9 cellular contexts compared by ENCODE assay signal in the genomic region with DNA sequence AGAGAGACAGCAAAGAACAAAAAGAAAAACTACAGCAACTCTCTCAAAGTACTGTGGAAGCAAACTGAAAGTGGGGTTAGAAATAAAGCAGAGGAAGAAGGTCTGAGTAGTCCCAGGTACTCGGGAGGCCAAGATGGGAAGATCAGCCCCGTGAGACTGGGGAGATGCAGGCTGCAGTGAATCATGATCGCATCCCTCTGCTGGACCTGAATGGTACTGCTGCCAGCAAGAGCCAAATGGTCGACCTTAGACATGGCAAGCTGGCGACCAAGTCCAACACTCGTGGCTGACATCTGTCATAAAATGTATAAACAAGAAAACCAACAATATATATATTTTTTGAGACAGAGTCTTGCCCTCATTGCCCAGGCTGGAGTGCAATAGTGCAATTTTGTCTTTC. TPM values are rescaled to one million over a fixed set of nuclear protein-coding genes. Genes with fewer than 3 reads are reported as not detected.
DNase-seq lines count a peak whose midpoint lies in the region; ATAC-seq and TF ChIP-seq lines count a peak whose summit lies in the region.
"Had no signal": no experiment of that assay in that cellular context is flagged by ENCODE, and none has a peak within 500 bp of the region (broad histone marks: within the 10 kb centered on the region; RNA-seq: fewer than 3 reads in every experiment).

No MANE protein-coding gene starts in this region.

- H2BK5ac ChIP-seq in neuronal stem cell (ENCODE audit: low read length), result no peak overlapping the region

- TF ChIP-seq CTCF in colonic mucosa (IDR thresholded peaks at IDR 0.05) (peak; percentile 51), mesothelial cell of epicardium (IDR thresholded peaks at IDR 0.05; ENCODE audit: unreplicated experiment) (peak; percentile 47)

- H3K4ac ChIP-seq in neuronal stem cell (ENCODE audit: low read length), result no peak overlapping the region

- H3K4me1 Mint-ChIP-seq in mesothelial cell of epicardium, result no peaks in the 10 kb centered on the region
- H3K4me1 Mint-ChIP-seq in stimulated activated memory B cell treated with anti-CD40 and anti-IgM and Interleukin-4, amounts not matched to agents 10 μg/mL and 1 μg/mL and 100 μg/mL, for 72 hours, result peaks cover 20% of the 10 kb centered on the region

- DNase-seq in DMS53 (lab: John Stamatoyannopoulos, UW) (peak; percentile 80), colonic mucosa (peak; percentile 53), mesothelial cell of epicardium (ENCODE audit: low spot score in 2 of 2, unreplicated experiment in 2 of 2) (no peak), neuronal stem cell (ENCODE audit: low spot score) (no peak)
- DNase-seq in activated CD4-positive, CD25-positive, alpha-beta regulatory T cell (lab: John Stamatoyannopoulos, UW), result peak; percentile 17 to 49 (median 26)

- H2BK15ac ChIP-seq in neuronal stem cell (ENCODE audit: low read length), result no peak overlapping the region

- H3K27ac Mint-ChIP-seq in mesothelial cell of epicardium, result no peak overlapping the region
- H3K27ac Mint-ChIP-seq in stimulated activated memory B cell treated with anti-CD40 and anti-IgM and Interleukin-4, amounts not matched to agents 10 μg/mL and 1 μg/mL and 100 μg/mL, for 72 hours, result no peak overlapping the region
- H3K27ac Mint-ChIP-seq: T-helper 1 cell treated with Interleukin-12 subunit alpha and Interleukin-12 subunit beta and Interleukin-4 antibody, amounts not matched to agents 30 μg/mL and 1 μg/mL, for 36 hours had no signal

- H2AFZ ChIP-seq in neuronal stem cell (ENCODE audit: low read length), result no peak overlapping the region

- H3K9me3 ChIP-seq in colonic mucosa (no peaks in the 10 kb centered on the region), neuronal stem cell (replicated peaks in 1 of 2; ENCODE audit: control insufficient read depth in 2 of 2, insufficient read depth in 1 of 2, low read depth in 1 of 2, low read length in 2 of 2) (peaks cover 3 to 5% of the 10 kb centered on the region in 2 donors)

- H3K4me1 ChIP-seq in colonic mucosa, result no peaks in the 10 kb centered on the region
- H3K4me1 ChIP-seq in neuronal stem cell (ENCODE audit: control insufficient read depth in 2 of 2, insufficient read depth in 1 of 2, low read depth in 1 of 2, low read length in 2 of 2), result no peaks in the 10 kb centered on the region

- H3K4me3 Mint-ChIP-seq in mesothelial cell of epicardium, result no peak overlapping the region
- H3K4me3 Mint-ChIP-seq in stimulated activated memory B cell treated with anti-CD40 and anti-IgM and Interleukin-4, amounts not matched to agents 10 μg/mL and 1 μg/mL and 100 μg/mL, for 72 hours, result no peak overlapping the region
- H3K4me3 Mint-ChIP-seq: T-helper 1 cell treated with Interleukin-12 subunit alpha and Interleukin-12 subunit beta and Interleukin-4 antibody, amounts not matched to agents 30 μg/mL and 1 μg/mL, for 36 hours had no signal

- H4K8ac ChIP-seq in neuronal stem cell (ENCODE audit: low read depth, low read length), result no peak overlapping the region

- WGBS in neuronal stem cell (ENCODE audit: extremely low coverage in 2 of 2, insufficient read length in 2 of 2, insufficient replicate concordance in 1 of 2), 2 donors, result no CpG with 5 or more reads among the region's 6 CpGs

- H3K27ac ChIP-seq in colonic mucosa (no peak overlapping the region), neuronal stem cell (replicated peaks; ENCODE audit: low read length) (no peak overlapping the region)

- peaks cover 2% of the 10 kb centered on the region for H3K36me3 Mint-ChIP-seq in mesothelial cell of epicardium
- H3K36me3 Mint-ChIP-seq in stimulated activated memory B cell treated with anti-CD40 and anti-IgM and Interleukin-4, amounts not matched to agents 10 μg/mL and 1 μg/mL and 100 μg/mL, for 72 hours, result peaks cover 5% of the 10 kb centered on the region

- no peaks in the 10 kb centered on the region for H3K27me3 Mint-ChIP-seq in mesothelial cell of epicardium (ENCODE audit: low read depth)
- no peaks in the 10 kb centered on the region for H3K27me3 Mint-ChIP-seq in stimulated activated memory B cell treated with anti-CD40 and anti-IgM and Interleukin-4, amounts not matched to agents 10 μg/mL and 1 μg/mL and 100 μg/mL, for 72 hours

- H3K27me3 ChIP-seq in colonic mucosa (no peaks in the 10 kb centered on the region), neuronal stem cell (ENCODE audit: control insufficient read depth in 3 of 3, insufficient read depth in 3 of 3, low read depth in 1 of 3, low read length in 3 of 3) (no peaks in the 10 kb centered on the region)

- TF ChIP-seq EP300 in Ishikawa (IDR thresholded peaks at IDR 0.05; ENCODE audit: borderline replicate concordance), result no peak

- intact Hi-C loops in colonic mucosa (cut with DNase I), result no loop called here

- no peak overlapping the region for H3K14ac ChIP-seq in neuronal stem cell (ENCODE audit: low read length)

- no peak overlapping the region for H2BK120ac ChIP-seq in neuronal stem cell (ENCODE audit: low read depth, low read length)

- no peak overlapping the region for H3K4me2 ChIP-seq in neuronal stem cell (ENCODE audit: insufficient read depth, low read length, poor library complexity, severe bottlenecking)

- no peak overlapping the region for H2AK5ac ChIP-seq in neuronal stem cell (ENCODE audit: low read depth, low read length)

- peaks cover 53% of the 10 kb centered on the region for H3K9me3 Mint-ChIP-seq in mesothelial cell of epicardium
- H3K9me3 Mint-ChIP-seq in stimulated activated memory B cell treated with anti-CD40 and anti-IgM and Interleukin-4, amounts not matched to agents 10 μg/mL and 1 μg/mL and 100 μg/mL, for 72 hours, result peaks cover 9% of the 10 kb centered on the region

- no peak overlapping the region for H4K91ac ChIP-seq in neuronal stem cell (ENCODE audit: low read depth, low read length, poor library complexity)

- H3K36me3 ChIP-seq in colonic mucosa (no peaks in the 10 kb centered on the region), neuronal stem cell (replicated peaks in 1 of 2; ENCODE audit: control insufficient read depth in 2 of 2, insufficient read depth in 2 of 2, low read length in 2 of 2) (no peaks in the 10 kb centered on the region)

- TF ChIP-seq RAD21 in Ishikawa (IDR thresholded peaks at IDR 0.05; ENCODE audit: low read depth), result peak; percentile 42

- H2BK12ac ChIP-seq in neuronal stem cell (ENCODE audit: low read length), result no peak overlapping the region

- H3K9ac ChIP-seq in colonic mucosa (ENCODE audit: low read depth in 2 of 2, low read length in 2 of 2), result no peak overlapping the region
- H3K9ac ChIP-seq in neuronal stem cell (ENCODE audit: low read depth, low read length, poor library complexity), result no peak overlapping the region

- H3K79me1 ChIP-seq in neuronal stem cell (ENCODE audit: low read depth, low read length), result no peaks in the 10 kb centered on the region

- no peak overlapping the region for H3K18ac ChIP-seq in neuronal stem cell (ENCODE audit: low read length)

- H3K23ac ChIP-seq in neuronal stem cell (ENCODE audit: low read depth, low read length, poor library complexity), result no peak overlapping the region

- ATAC-seq in stimulated activated memory B cell treated with anti-CD40 and anti-IgM and Interleukin-4, amounts not matched to agents 10 μg/mL and 1 μg/mL and 100 μg/mL, for 72 hours, result peak; percentile 82
- no peak for ATAC-seq in GM19324 (IDR thresholded peaks at IDR 0.05; ENCODE audit: low FRiP score, unreplicated experiment)

- no peak overlapping the region for H3K4me3 ChIP-seq in colonic mucosa
- no peak overlapping the region for H3K4me3 ChIP-seq in neuronal stem cell (ENCODE audit: low read length in 2 of 2)

TF ChIP-seq in Ishikawa, 13 proteins besides CTCF, POLR2A, EP300 and RAD21 (continues in another document):
- no peak for TF ChIP-seq TCF12 (IDR thresholded peaks at IDR 0.05; ENCODE audit: low read depth)
- TF ChIP-seq NFIC (IDR thresholded peaks at IDR 0.05), result no peak
- no peak for TF ChIP-seq ZBTB7A (IDR thresholded peaks at IDR 0.05; ENCODE audit: low read depth)
- no peak for TF ChIP-seq FOXM1 (IDR thresholded peaks at IDR 0.05; ENCODE audit: borderline replicate concordance, low read depth)
- TF ChIP-seq EGR1 (IDR thresholded peaks at IDR 0.05), result no peak
- TF ChIP-seq, protein P1, sequence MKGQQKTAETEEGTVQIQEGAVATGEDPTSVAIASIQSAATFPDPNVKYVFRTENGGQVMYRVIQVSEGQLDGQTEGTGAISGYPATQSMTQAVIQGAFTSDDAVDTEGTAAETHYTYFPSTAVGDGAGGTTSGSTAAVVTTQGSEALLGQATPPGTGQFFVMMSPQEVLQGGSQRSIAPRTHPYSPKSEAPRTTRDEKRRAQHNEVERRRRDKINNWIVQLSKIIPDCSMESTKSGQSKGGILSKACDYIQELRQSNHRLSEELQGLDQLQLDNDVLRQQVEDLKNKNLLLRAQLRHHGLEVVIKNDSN (IDR thresholded peaks at IDR 0.05), result no peak
- TF ChIP-seq, protein P2, sequence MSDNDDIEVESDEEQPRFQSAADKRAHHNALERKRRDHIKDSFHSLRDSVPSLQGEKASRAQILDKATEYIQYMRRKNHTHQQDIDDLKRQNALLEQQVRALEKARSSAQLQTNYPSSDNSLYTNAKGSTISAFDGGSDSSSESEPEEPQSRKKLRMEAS (IDR thresholded peaks at IDR 0.05), result no peak
- no peak for TF ChIP-seq YY1 (IDR thresholded peaks at IDR 0.05; ENCODE audit: low read depth)
- TF ChIP-seq TEAD4 (IDR thresholded peaks at IDR 0.05), result no peak
- TF ChIP-seq TAF1 (IDR thresholded peaks at IDR 0.05; ENCODE audit: low read depth), result no peak
- TF ChIP-seq CREB1 (IDR thresholded peaks at IDR 0.05; ENCODE audit: low read depth), result no peak

RNA-seq across cellular contexts. Expression of a gene that starts 33.7 kb away (rescaled TPM):
- total RNA-seq in colonic mucosa (1 to 10 TPM; 3.5 to 6.7 TPM), mesothelial cell of epicardium (10.7 to 12.3 TPM (median 11.7 TPM) in 3 replicates)
- 21.9 TPM for polyA plus RNA-seq in neuronal stem cell (2013, experiment 1 of 2)
- 23.2 TPM for polyA plus RNA-seq in neuronal stem cell (2013, experiment 2 of 2)

Comparison
In these comparisons a context has a peak if more than half of its experiments do, and no peak if none do; other contexts are left out.
1. DNase-seq: peak in DMS53 (single experiment), activated CD4-positive, CD25-positive, alpha-beta regulatory T cell (4 of 4) and colonic mucosa (single experiment); none in mesothelial cell of epicardium (0 of 2) and neuronal stem cell (single experiment).